Comparison of ENCODE assay signal across 22 cellular contexts in genomic region chr19:27833031-27833430, GRCh38.
"Had no signal": no experiment of that assay in that cellular context is flagged by ENCODE, and none has a peak within 500 bp of the region (broad histone marks: within the 10 kb centered on the region; RNA-seq: fewer than 3 reads in every experiment).

No MANE protein-coding gene starts in this region.

- H3K4me1 ChIP-seq: left ventricle myocardium inferior, neural progenitor cell, right atrium auricular region, tibial artery, uterus had no signal

- H3K27me3 ChIP-seq: neural progenitor cell, right atrium auricular region, tibial artery, uterus had no signal

- H3K4me1 Mint-ChIP-seq: activated CD8-positive, alpha-beta memory T cell treated with anti-CD3 and anti-CD28 coated beads, Interleukin-2, amount 10 ng/mL, durations not matched to agents 7 days and 5 days; activated naive CD4-positive, alpha-beta T cell treated with anti-CD3 and anti-CD28 coated beads, Interleukin-2, amount 10 ng/mL, durations not matched to agents 7 days and 5 days; brain; central memory CD8-positive, alpha-beta T cell; naive thymus-derived CD4-positive, alpha-beta T cell; neural progenitor cell had no signal

- H3K27ac ChIP-seq: left ventricle myocardium inferior, neural progenitor cell, right atrium auricular region, tibial artery, uterus had no signal

- H3K4me3 ChIP-seq: left ventricle myocardium inferior, neural progenitor cell, right atrium auricular region, tibial artery, uterus had no signal

- H3K4me3 Mint-ChIP-seq: activated CD4-positive, alpha-beta memory T cell treated with anti-CD3 and anti-CD28 coated beads for 36 hours; activated CD8-positive, alpha-beta memory T cell treated with anti-CD3 and anti-CD28 coated beads, Interleukin-2, amount 10 ng/mL, durations not matched to agents 7 days and 5 days; activated naive CD4-positive, alpha-beta T cell treated with anti-CD3 and anti-CD28 coated beads, Interleukin-2, amount 10 ng/mL, durations not matched to agents 7 days and 5 days; activated naive CD8-positive, alpha-beta T cell treated with anti-CD3 and anti-CD28 coated beads, Interleukin-2, amount 50 U/mL, for 24 hours; activated T-cell treated with anti-CD3 and anti-CD28 coated beads, Interleukin-2, amount 50 U/mL, for 24 hours; brain; central memory CD8-positive, alpha-beta T cell; naive thymus-derived CD4-positive, alpha-beta T cell; neural progenitor cell had no signal

- H3K36me3 ChIP-seq: left ventricle myocardium inferior, neural progenitor cell, right atrium auricular region, tibial artery, uterus had no signal

- H3K27ac Mint-ChIP-seq: activated CD4-positive, alpha-beta memory T cell treated with anti-CD3 and anti-CD28 coated beads for 36 hours; activated CD8-positive, alpha-beta memory T cell treated with anti-CD3 and anti-CD28 coated beads, Interleukin-2, amount 10 ng/mL, durations not matched to agents 7 days and 5 days; activated naive CD4-positive, alpha-beta T cell treated with anti-CD3 and anti-CD28 coated beads, Interleukin-2, amount 10 ng/mL, durations not matched to agents 7 days and 5 days; activated naive CD8-positive, alpha-beta T cell treated with anti-CD3 and anti-CD28 coated beads, Interleukin-2, amount 50 U/mL, for 24 hours; activated T-cell treated with anti-CD3 and anti-CD28 coated beads, Interleukin-2, amount 50 U/mL, for 24 hours; brain; naive thymus-derived CD4-positive, alpha-beta T cell; neural progenitor cell; progenitor cell of endocrine pancreas had no signal

- DNase-seq: activated CD4-positive, alpha-beta memory T cell treated with anti-CD3 and anti-CD28 coated beads for 36 hours; activated CD8-positive, alpha-beta memory T cell treated with anti-CD3 and anti-CD28 coated beads, Interleukin-2, amount 10 ng/mL, durations not matched to agents 7 days and 5 days; activated effector memory CD4-positive, alpha-beta T cell treated with Interleukin-2 at 50 U/mL for 16 hours; activated naive CD4-positive, alpha-beta T cell treated with anti-CD3 and anti-CD28 coated beads, Interleukin-2, amount 10 ng/mL, durations not matched to agents 7 days and 5 days; activated naive CD8-positive, alpha-beta T cell treated with anti-CD3 and anti-CD28 coated beads, Interleukin-2, amount 50 U/mL, for 24 hours; activated T-cell treated with anti-CD3 and anti-CD28 coated beads, Interleukin-2, amount 50 U/mL, for 24 hours; anterior cingulate cortex; effector CD4-positive, alpha-beta T cell; foreskin fibroblast; hippocampal formation; kidney; left ventricle myocardium inferior; naive thymus-derived CD4-positive, alpha-beta T cell; stimulated activated naive CD8-positive, alpha-beta T cell treated with anti-CD3 and anti-CD28 coated beads, Interleukin-15, Interleukin-2, amounts not matched to agents 100 U/mL and 50 U/mL, for 24 hours; substantia nigra; tibial artery; uterus had no signal

- H3K27me3 Mint-ChIP-seq: activated CD4-positive, alpha-beta memory T cell treated with anti-CD3 and anti-CD28 coated beads for 36 hours; activated CD8-positive, alpha-beta memory T cell treated with anti-CD3 and anti-CD28 coated beads, Interleukin-2, amount 10 ng/mL, durations not matched to agents 7 days and 5 days; activated naive CD4-positive, alpha-beta T cell treated with anti-CD3 and anti-CD28 coated beads, Interleukin-2, amount 10 ng/mL, durations not matched to agents 7 days and 5 days; activated naive CD8-positive, alpha-beta T cell treated with anti-CD3 and anti-CD28 coated beads, Interleukin-2, amount 50 U/mL, for 24 hours; activated T-cell treated with anti-CD3 and anti-CD28 coated beads, Interleukin-2, amount 50 U/mL, for 24 hours; brain; central memory CD8-positive, alpha-beta T cell; naive thymus-derived CD4-positive, alpha-beta T cell; progenitor cell of endocrine pancreas had no signal

- ATAC-seq: activated CD8-positive, alpha-beta memory T cell treated with anti-CD3 and anti-CD28 coated beads, Interleukin-2, amount 10 ng/mL, durations not matched to agents 7 days and 5 days; activated naive CD8-positive, alpha-beta T cell treated with anti-CD3 and anti-CD28 coated beads, Interleukin-2, amount 50 U/mL, for 24 hours; naive thymus-derived CD4-positive, alpha-beta T cell; stimulated activated naive CD8-positive, alpha-beta T cell treated with anti-CD3 and anti-CD28 coated beads, Interleukin-15, Interleukin-2, amounts not matched to agents 100 U/mL and 50 U/mL, for 24 hours had no signal

- H3K36me3 Mint-ChIP-seq: activated CD8-positive, alpha-beta memory T cell treated with anti-CD3 and anti-CD28 coated beads, Interleukin-2, amount 10 ng/mL, durations not matched to agents 7 days and 5 days; activated naive CD4-positive, alpha-beta T cell treated with anti-CD3 and anti-CD28 coated beads, Interleukin-2, amount 10 ng/mL, durations not matched to agents 7 days and 5 days; brain; neural progenitor cell had no signal

- H3K9me3 ChIP-seq: left ventricle myocardium inferior, right atrium auricular region, tibial artery, uterus had no signal
